17 cellular contexts compared by ENCODE assay signal in genomic region chr22:40007826-40008710, GRCh38. TPM values are rescaled to one million over a fixed set of nuclear protein-coding genes. Genes with fewer than 3 reads are reported as not detected.
A peak's percentile ranks its signal among the peaks of the same experiment; 100 is the strongest.
DNase-seq lines count a peak whose midpoint lies in the region; FAIRE-seq and TF ChIP-seq lines count a peak whose summit lies in the region.
"Had no signal": no experiment of that assay in that cellular context is flagged by ENCODE, and none has a peak within 500 bp of the region (broad histone marks: within the 10 kb centered on the region; RNA-seq: fewer than 3 reads in every experiment).

No MANE protein-coding gene starts in this region.

- H2AK5ac ChIP-seq in H1 (ENCODE audit: low read depth, low read length) (peak overlapping the region; percentile 82; the same call in 1 of the 2 replicates), neuronal stem cell (ENCODE audit: low read depth, low read length) (peak overlapping the region; percentile 9)

- H3K23ac ChIP-seq in H1 (ENCODE audit: insufficient read length) (no peak overlapping the region), neuronal stem cell (ENCODE audit: low read depth, low read length, poor library complexity) (no peak overlapping the region)

- TF ChIP-seq RAD21 in H1 (IDR thresholded peaks at IDR 0.05 in 1 of 2, conservative IDR thresholded peaks at IDR 0.05 in 1 of 2; ENCODE audit: low read depth in 2 of 2, low read length in 2 of 2) = no peak

- peak; percentile 82 to 96 for DNase-seq in HL-60 (ENCODE audit: low read depth in 1 of 2, low spot score in 1 of 2)
- DNase-seq in NOMO-1 treated with dmso at 0.1 percent for 144 hours (lab: John Stamatoyannopoulos, UW; ENCODE audit: unreplicated experiment) = peak; percentile 75
- no peak for DNase-seq in H1 (ENCODE audit: low read depth in 1 of 2, low spot score in 2 of 2)
- DNase-seq in neuronal stem cell (ENCODE audit: low spot score) = no peak
- no peak for DNase-seq in stimulated activated CD4-positive, alpha-beta T cell treated with anti-CD3 and anti-CD28 coated beads, Interleukin-1b, Interleukin-23, amount 100 ng/mL, for 48 hours
- no peak for DNase-seq in NCI-H2081 (lab: John Stamatoyannopoulos, UW)
- no peak for DNase-seq in H54 (ENCODE audit: insufficient read length, low spot score)
- no peak for DNase-seq in NCI-H2227 (lab: John Stamatoyannopoulos, UW; ENCODE audit: unreplicated experiment)
- DNase-seq: activated T-cell treated with anti-CD3 and anti-CD28 coated beads, Interleukin-2, amount 50 U/mL, for 24 hours; adrenal gland; left cardiac atrium; NCI-H2227 treated with DMSO at 0.1 percent for 48 hours; stimulated activated CD4-positive, alpha-beta T cell treated with anti-CD3 and anti-CD28 coated beads, Interleukin-4, amount 100 ng/mL, for 24 hours; stimulated activated naive B cell treated with anti-CD40 and anti-IgM and Interleukin-4, amounts not matched to agents 10 μg/mL and 1 μg/mL and 100 μg/mL, for 72 hours had no signal

- no peak for TF ChIP-seq POLR2A in H1 (IDR thresholded peaks at IDR 0.05; ENCODE audit: control extremely low read depth in 1 of 2, low read depth in 2 of 2, low read length in 2 of 2)
- no peak for TF ChIP-seq POLR2A in H54 (IDR thresholded peaks at IDR 0.05; ENCODE audit: low read depth, low read length)

- H3K18ac ChIP-seq in H1 (ENCODE audit: extremely low read depth, low read length) (no peak overlapping the region), neuronal stem cell (ENCODE audit: low read length) (peak overlapping the region; percentile 8)

- H2BK15ac ChIP-seq in H1 (ENCODE audit: low read length) (no peak overlapping the region), neuronal stem cell (ENCODE audit: low read length) (no peak overlapping the region)

- H3K14ac ChIP-seq in H1 (ENCODE audit: insufficient read length) = no peak overlapping the region
- no peak overlapping the region for H3K14ac ChIP-seq in neuronal stem cell (ENCODE audit: low read length)

- no peaks in the 10 kb centered on the region; the same call in 1 of the 2 replicates for H3K23me2 ChIP-seq in H1 (ENCODE audit: low read depth, low read length)

- no peak overlapping the region for H2BK20ac ChIP-seq in H1 (ENCODE audit: low read length)

- H3K79me2 ChIP-seq in H1 (ENCODE audit: control insufficient read depth in 1 of 2, insufficient read depth in 2 of 2, low read length in 2 of 2) = peaks cover 0 to 18% of the 10 kb centered on the region in 2 experiments; a peak in 2 of 4 replicates

- peaks cover 2 to 16% of the 10 kb centered on the region in 2 experiments for H4K20me1 ChIP-seq in H1 (replicated peaks in 1 of 2; ENCODE audit: control insufficient read depth in 1 of 2, insufficient read depth in 2 of 2, low read length in 2 of 2)

- H4K5ac ChIP-seq in H1 (ENCODE audit: insufficient read length, low read depth, low read length) = no peak overlapping the region

- no peaks in the 10 kb centered on the region for H3K9me3 ChIP-seq in H1 (ENCODE audit: insufficient read depth in 2 of 2, low read depth in 1 of 2, low read length in 1 of 2)
- peaks cover 0 to 2% of the 10 kb centered on the region in 2 donors for H3K9me3 ChIP-seq in neuronal stem cell (replicated peaks in 1 of 2; ENCODE audit: control insufficient read depth in 2 of 2, insufficient read depth in 1 of 2, low read depth in 1 of 2, low read length in 2 of 2)
- H3K9me3 ChIP-seq: adrenal gland had no signal

- H3K4ac ChIP-seq in H1 (replicated peaks; ENCODE audit: insufficient read length, low read depth, low read length) (no peak overlapping the region), neuronal stem cell (ENCODE audit: low read length) (no peak overlapping the region)

- H3K56ac ChIP-seq in H1 (replicated peaks; ENCODE audit: insufficient read length, low read depth, low read length) = no peak overlapping the region

- TF ChIP-seq CTCF in HL-60 (IDR thresholded peaks at IDR 0.05; ENCODE audit: insufficient read depth, low read length) = no peak
- no peak for TF ChIP-seq CTCF in H1 (IDR thresholded peaks at IDR 0.05; ENCODE audit: control extremely low read depth in 1 of 3, insufficient read depth in 1 of 3, low read depth in 1 of 3, low read length in 3 of 3)

- H4K91ac ChIP-seq in H1 (replicated peaks; ENCODE audit: insufficient read length, low read length) (no peak overlapping the region), neuronal stem cell (ENCODE audit: low read depth, low read length, poor library complexity) (no peak overlapping the region)

- CTCF ChIA-PET in H1 (lab: Charles Lee; ENCODE audit: partially characterized antibody) = interaction anchor here (1.2 to 16.1 kb wide), 7 partner anchors 9 to 512 kb away, joined by 3 to 159 read pairs (median 4); no protein-coding TSS in a partner anchor

- H2BK120ac ChIP-seq in H1 (replicated peaks; ENCODE audit: low read depth, low read length) (no peak overlapping the region), neuronal stem cell (ENCODE audit: low read depth, low read length) (no peak overlapping the region)

- H3K4me2 ChIP-seq in H1 (ENCODE audit: insufficient read depth in 1 of 2, low read depth in 2 of 2, low read length in 2 of 2) = peak overlapping the region in 1 of 2 experiments; percentile 32; a peak in 1 of 4 replicates
- H3K4me2 ChIP-seq in neuronal stem cell (ENCODE audit: insufficient read depth, low read length, poor library complexity, severe bottlenecking) = no peak overlapping the region

- H3K27me3 ChIP-seq in HL-60 (ENCODE audit: insufficient read depth, poor library complexity, severe bottlenecking) (no peaks in the 10 kb centered on the region), H1 (replicated peaks in 1 of 4; ENCODE audit: control insufficient read depth in 3 of 4, extremely low read depth in 1 of 4, insufficient read depth in 3 of 4, low read length in 3 of 4) (no peaks in the 10 kb centered on the region), neuronal stem cell (ENCODE audit: control insufficient read depth in 3 of 3, insufficient read depth in 3 of 3, low read depth in 1 of 3, low read length in 3 of 3) (peaks cover 0 to 39% (median 0%) of the 10 kb centered on the region in 3 experiments)

- no peaks in the 10 kb centered on the region for H3K36me3 ChIP-seq in H1 (ENCODE audit: control insufficient read depth in 2 of 4, insufficient read depth in 4 of 4, low read length in 3 of 4)
- H3K36me3 ChIP-seq in neuronal stem cell (replicated peaks in 1 of 2; ENCODE audit: control insufficient read depth in 2 of 2, insufficient read depth in 2 of 2, low read length in 2 of 2) = no peaks in the 10 kb centered on the region
- H3K36me3 ChIP-seq: adrenal gland had no signal

- H3K9ac ChIP-seq in H1 (replicated peaks in 1 of 4; ENCODE audit: extremely low read depth in 1 of 4, low read depth in 3 of 4, low read length in 3 of 4) (no peak overlapping the region), neuronal stem cell (ENCODE audit: low read depth, low read length, poor library complexity) (no peak overlapping the region)

- peak overlapping the region; percentile 90; the same call in 1 of the 2 replicates for H2BK12ac ChIP-seq in H1 (ENCODE audit: low read depth, low read length)
- H2BK12ac ChIP-seq in neuronal stem cell (ENCODE audit: low read length) = no peak overlapping the region

- no peak overlapping the region for H2BK5ac ChIP-seq in H1 (ENCODE audit: low read depth, low read length)
- peak overlapping the region; percentile 9 for H2BK5ac ChIP-seq in neuronal stem cell (ENCODE audit: low read length)

- H2AFZ ChIP-seq in H1 (ENCODE audit: low read length) (no peak overlapping the region), neuronal stem cell (ENCODE audit: low read length) (no peak overlapping the region)

- no peak for TF ChIP-seq EP300 in H1 (IDR thresholded peaks at IDR 0.05; ENCODE audit: borderline replicate concordance in 1 of 2, low read depth in 2 of 2, low read length in 2 of 2)

- no peaks in the 10 kb centered on the region for H3K79me1 ChIP-seq in H1 (ENCODE audit: low read depth, low read length)
- H3K79me1 ChIP-seq in neuronal stem cell (ENCODE audit: low read depth, low read length) = no peaks in the 10 kb centered on the region

- FAIRE-seq in H1 (lab: Jason Lieb, UNC) = no peak
- no peak for FAIRE-seq in H54 (lab: Jason Lieb, UNC)
- FAIRE-seq: G401.6 had no signal

- H3K4me3 ChIP-seq in HL-60 (replicated peaks; ENCODE audit: insufficient read depth, low read length) (no peak overlapping the region), H1 (ENCODE audit: extremely low read depth in 1 of 4, insufficient read depth in 2 of 4, low read depth in 3 of 4, low read length in 4 of 4) (no peak overlapping the region), neuronal stem cell (ENCODE audit: low read length in 2 of 2) (no peak overlapping the region)
- H3K4me3 ChIP-seq: adrenal gland had no signal

- H4K8ac ChIP-seq in H1 (ENCODE audit: extremely low read depth, insufficient read depth, low read length) = no peak overlapping the region
- no peak overlapping the region for H4K8ac ChIP-seq in neuronal stem cell (ENCODE audit: low read depth, low read length)

- H3K4me1 ChIP-seq in H1 (replicated peaks in 1 of 4; ENCODE audit: control insufficient read depth in 3 of 4, insufficient read depth in 4 of 4, low read length in 3 of 4) = peaks cover 17 to 29% (median 20%) of the 10 kb centered on the region in 4 experiments
- peaks cover 12 to 31% of the 10 kb centered on the region in 2 donors for H3K4me1 ChIP-seq in neuronal stem cell (ENCODE audit: control insufficient read depth in 2 of 2, insufficient read depth in 1 of 2, low read depth in 1 of 2, low read length in 2 of 2)
- H3K4me1 ChIP-seq: adrenal gland had no signal

- peak overlapping the region; percentile 30; the same call in 1 of the 2 replicates for H3K27ac ChIP-seq in HL-60 (replicated peaks)
- H3K27ac ChIP-seq in H1 (ENCODE audit: low read depth, low read length) = no peak overlapping the region
- no peak overlapping the region for H3K27ac ChIP-seq in neuronal stem cell (replicated peaks; ENCODE audit: low read length)
- H3K27ac ChIP-seq: adrenal gland, C4-2B had no signal

- 89% methylated on average over 18 of the region's 27 CpGs; no CpG with 5 or more reads in 1 of the 2 experiments for WGBS in H1 (ENCODE audit: extremely low coverage in 1 of 2, insufficient coverage in 1 of 2, insufficient read length in 1 of 2, insufficient replicate concordance in 2 of 2, low coverage in 1 of 2, low lambda C conversion rate in 2 of 2, missing lambda C conversion rate in 1 of 2), 2 experiments
- WGBS in neuronal stem cell (ENCODE audit: extremely low coverage in 2 of 2, insufficient read length in 2 of 2, insufficient replicate concordance in 1 of 2), 2 donors = no CpG with 5 or more reads among the region's 27 CpGs

- POLR2A ChIA-PET in H1 (lab: Charles Lee; ENCODE audit: partially characterized antibody) = interaction anchor here (1.5 to 4.1 kb wide), 3 partner anchors 9 to 16 kb away, joined by 4 to 44 read pairs (median 13); no protein-coding TSS in a partner anchor

RNA-seq across cellular contexts. Expression of gene FAM83F, which starts 13.3 kb away (rescaled TPM):
- total RNA-seq in H1 (2021; fragmentation: NEBNext Ultra II Directional; extraction: Animal tissue kit (Norgen Biotek cat#: 25700)) = 18.9 and 20.9 TPM in 2 replicates
- polyA plus RNA-seq in H1 (2011; rRNA removed) = 8.6 and 10.8 TPM in 2 replicates
- 9.9 TPM for polyA plus RNA-seq in H1 (2011; cell fraction: cytosol; rRNA removed)
- 13.0 TPM for polyA plus RNA-seq in H1 (2011; cell fraction: nucleus; rRNA removed)
- 7.5 to 9.3 TPM (median 8.6 TPM) in 4 replicates for polyA plus RNA-seq in H1 (2012, experiment 1 of 2)
- polyA plus RNA-seq in H1 (2012, experiment 2 of 2) = 6.2 TPM
- 5.4 TPM for polyA plus RNA-seq in H1 (2013, experiment 1 of 2)
- 5.4 TPM for polyA plus RNA-seq in H1 (2013, experiment 2 of 2)
- polyA minus RNA-seq in H1 (2011; rRNA and poly(A)+ RNA removed) = 21.7 and 25.4 TPM in 2 replicates
- 9.5 TPM for polyA minus RNA-seq in H1 (2011; cell fraction: cytosol; rRNA and poly(A)+ RNA removed)
- 10.1 TPM for polyA minus RNA-seq in H1 (2011; cell fraction: nucleus; rRNA and poly(A)+ RNA removed)
- 0.03 TPM for polyA plus RNA-seq in neuronal stem cell (2013, experiment 1 of 2)
- polyA plus RNA-seq in neuronal stem cell (2013, experiment 2 of 2) = 0.04 TPM

RNA-seq across cellular contexts. Expression of gene TMA7B, which starts 47.9 kb away (rescaled TPM):
- total RNA-seq in H1 (2021; fragmentation: NEBNext Ultra II Directional; extraction: Animal tissue kit (Norgen Biotek cat#: 25700)) = not detected in 2 replicates
- polyA plus RNA-seq in H1 (2011; rRNA removed) = not detected in 2 replicates
- not detected for polyA plus RNA-seq in H1 (2011; cell fraction: cytosol; rRNA removed)
- not detected for polyA plus RNA-seq in H1 (2011; cell fraction: nucleus; rRNA removed)
- not detected in 4 replicates for polyA plus RNA-seq in H1 (2012, experiment 1 of 2)
- polyA plus RNA-seq in H1 (2012, experiment 2 of 2) = not detected
- polyA plus RNA-seq in H1 (2013, experiment 1 of 2) = not detected
- not detected for polyA plus RNA-seq in H1 (2013, experiment 2 of 2)
- polyA minus RNA-seq in H1 (2011; rRNA and poly(A)+ RNA removed) = not detected in 2 replicates
- not detected for polyA minus RNA-seq in H1 (2011; cell fraction: cytosol; rRNA and poly(A)+ RNA removed)
- not detected for polyA minus RNA-seq in H1 (2011; cell fraction: nucleus; rRNA and poly(A)+ RNA removed)
- not detected for polyA plus RNA-seq in neuronal stem cell (2013, experiment 1 of 2)
- not detected for polyA plus RNA-seq in neuronal stem cell (2013, experiment 2 of 2)
- total RNA-seq: adrenal gland, epithelial cell of proximal tubule, left cardiac atrium had no signal

Comparison
In these comparisons a context has a peak if more than half of its experiments do, and no peak if none do; other contexts are left out.
1. DNase-seq: peak in HL-60 (2 of 2) and NOMO-1 treated with dmso at 0.1 percent for 144 hours (single experiment); none in H1 (0 of 2), neuronal stem cell (single experiment), stimulated activated CD4-positive, alpha-beta T cell treated with anti-CD3 and anti-CD28 coated beads, Interleukin-1b, Interleukin-23, amount 100 ng/mL, for 48 hours (single experiment), NCI-H2081 (0 of 2), H54 (single experiment) and NCI-H2227 (single experiment).